8 cellular contexts compared by ENCODE assay signal in the genomic region with DNA sequence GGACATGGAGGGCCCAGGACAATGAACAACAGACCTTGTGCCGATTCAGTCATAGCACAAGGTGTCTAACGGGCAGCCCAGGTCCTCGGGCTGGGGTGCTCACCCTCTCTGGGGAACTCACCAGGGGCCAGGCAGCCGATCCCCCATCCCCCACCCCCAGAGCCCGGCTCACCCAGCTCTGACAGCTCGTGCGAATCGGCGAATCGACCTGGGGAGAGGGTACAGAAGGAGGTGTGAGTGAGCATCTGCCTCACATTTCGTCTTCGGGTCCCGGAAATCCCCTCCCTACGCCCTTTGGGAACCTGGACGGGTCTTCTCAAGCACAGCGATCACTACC. TPM values are rescaled to one million over a fixed set of nuclear protein-coding genes. Genes with fewer than 3 reads are reported as not detected.
DNase-seq lines count a peak whose midpoint lies in the region; ATAC-seq, FAIRE-seq and TF ChIP-seq lines count a peak whose summit lies in the region.

No MANE protein-coding gene starts in this region.

- no peak overlapping the region for H2AFZ ChIP-seq in neural progenitor cell (replicated peaks)

- no peak for ATAC-seq in GM18861 (IDR thresholded peaks at IDR 0.05; ENCODE audit: unreplicated experiment)

- H3K4me3 Mint-ChIP-seq in neural progenitor cell = peak overlapping the region; percentile 97

- H3K27me3 ChIP-seq in effector memory CD4-positive, alpha-beta T cell (replicated peaks; ENCODE audit: control insufficient read depth, insufficient read depth, low read length, poor library complexity, severe bottlenecking) = no peaks in the 10 kb centered on the region
- no peaks in the 10 kb centered on the region for H3K27me3 ChIP-seq in neural progenitor cell

- H3K27ac Mint-ChIP-seq in neural progenitor cell = no peak overlapping the region

- peaks cover 19% of the 10 kb centered on the region for H3K79me2 ChIP-seq in neural progenitor cell (ENCODE audit: low read depth)

- no peak for TF ChIP-seq POLR2A in GM12892 (IDR thresholded peaks at IDR 0.05; ENCODE audit: low read depth, low read length)

- peak overlapping the region; percentile 96 for H3K4me2 ChIP-seq in neural progenitor cell

- H3K4me1 ChIP-seq in effector memory CD4-positive, alpha-beta T cell (ENCODE audit: control insufficient read depth, insufficient read depth, low read length, poor library complexity, severe bottlenecking) = peaks cover 40% of the 10 kb centered on the region
- H3K4me1 ChIP-seq in neural progenitor cell = peaks cover 37% of the 10 kb centered on the region

- H4K20me1 ChIP-seq in neural progenitor cell (ENCODE audit: low read depth) = peaks cover 18% of the 10 kb centered on the region

- TF ChIP-seq CTCF in LNCaP clone FGC (IDR thresholded peaks at IDR 0.05; ENCODE audit: control insufficient read depth, extremely low read depth, insufficient read depth) = no peak
- no peak for TF ChIP-seq CTCF in neural progenitor cell (IDR thresholded peaks at IDR 0.05)

- H3K36me3 Mint-ChIP-seq in neural progenitor cell = no peaks in the 10 kb centered on the region

- peak overlapping the region; percentile 91 for H3K4me3 ChIP-seq in LNCaP clone FGC (ENCODE audit: low read depth, low read length)
- H3K4me3 ChIP-seq in effector memory CD4-positive, alpha-beta T cell (ENCODE audit: insufficient read depth, low read depth, low read length, poor library complexity, severe bottlenecking) = peak overlapping the region; percentile 75
- H3K4me3 ChIP-seq in neural progenitor cell = peak overlapping the region; percentile 79

- peaks cover 48% of the 10 kb centered on the region for H3F3A ChIP-seq in neural progenitor cell (ENCODE audit: low read depth)

- H3K4me1 Mint-ChIP-seq in neural progenitor cell = peaks cover 38% of the 10 kb centered on the region

- H3K9ac ChIP-seq in neural progenitor cell = peak overlapping the region; percentile 30

- H3K9me3 ChIP-seq in effector memory CD4-positive, alpha-beta T cell (ENCODE audit: control insufficient read depth, low read length) = no peaks in the 10 kb centered on the region
- no peaks in the 10 kb centered on the region for H3K9me3 ChIP-seq in neural progenitor cell (ENCODE audit: low read depth)

- peaks cover 35% of the 10 kb centered on the region for H3K36me3 ChIP-seq in effector memory CD4-positive, alpha-beta T cell (ENCODE audit: control insufficient read depth, insufficient read depth, low read length)
- H3K36me3 ChIP-seq in neural progenitor cell = no peaks in the 10 kb centered on the region

- no peaks in the 10 kb centered on the region for H3K9me3 Mint-ChIP-seq in neural progenitor cell

- DNase-seq in GM12892 (ENCODE audit: insufficient read length) (no peak), LNCaP clone FGC (ENCODE audit: low read depth) (no peak), neural progenitor cell (ENCODE audit: low spot score) (no peak), NCI-H1092 (lab: John Stamatoyannopoulos, UW) (no peak), NOMO-1 treated with DMSO at 0.1 percent for 48 hours (lab: John Stamatoyannopoulos, UW; ENCODE audit: unreplicated experiment) (no peak), NCI-H748 treated with DMSO at 0.1 percent for 48 hours (lab: John Stamatoyannopoulos, UW) (no peak)
- DNase-seq in effector memory CD4-positive, alpha-beta T cell = no peak

- H3K27ac ChIP-seq in effector memory CD4-positive, alpha-beta T cell (ENCODE audit: insufficient read depth, low read length, poor library complexity, severe bottlenecking) = peak overlapping the region; percentile 89
- peak overlapping the region; percentile 58 for H3K27ac ChIP-seq in neural progenitor cell

- H3K27me3 Mint-ChIP-seq in neural progenitor cell (ENCODE audit: insufficient read depth, low read depth) = peaks cover 19% of the 10 kb centered on the region

- FAIRE-seq in GM12892 (lab: Jason Lieb, UNC) = peak; percentile 69

RNA-seq across cellular contexts. Expression of gene PEX16, which starts 0.4 kb away (rescaled TPM):
- polyA plus RNA-seq in GM12892 (2012; ENCODE audit: missing spikeins) = 14.3 TPM
- 11.6 and 26.5 TPM in 2 replicates for total RNA-seq in neural progenitor cell (ENCODE audit: low replicate concordance)

RNA-seq across cellular contexts. Expression of gene LARGE2, which starts 5.2 kb away (rescaled TPM):
- polyA plus RNA-seq in GM12892 (2012; ENCODE audit: missing spikeins) = not detected
- 5.0 and 13.4 TPM in 2 replicates for total RNA-seq in neural progenitor cell (ENCODE audit: low replicate concordance)

RNA-seq across cellular contexts. Expression of gene FREY1, which starts 10.2 kb away (rescaled TPM):
- polyA plus RNA-seq in GM12892 (2012; ENCODE audit: missing spikeins) = not detected
- 0.99 TPM in 1 of 2 replicates, not detected in the other for total RNA-seq in neural progenitor cell (ENCODE audit: low replicate concordance)

RNA-seq across cellular contexts. Expression of gene MAPK8IP1, which starts 31.8 kb away (rescaled TPM):
- 0.15 TPM for polyA plus RNA-seq in GM12892 (2012; ENCODE audit: missing spikeins)
- 3.7 and 11.0 TPM in 2 replicates for total RNA-seq in neural progenitor cell (ENCODE audit: low replicate concordance)
